ENCODE assay signal across 8 cellular contexts in the genomic region with DNA sequence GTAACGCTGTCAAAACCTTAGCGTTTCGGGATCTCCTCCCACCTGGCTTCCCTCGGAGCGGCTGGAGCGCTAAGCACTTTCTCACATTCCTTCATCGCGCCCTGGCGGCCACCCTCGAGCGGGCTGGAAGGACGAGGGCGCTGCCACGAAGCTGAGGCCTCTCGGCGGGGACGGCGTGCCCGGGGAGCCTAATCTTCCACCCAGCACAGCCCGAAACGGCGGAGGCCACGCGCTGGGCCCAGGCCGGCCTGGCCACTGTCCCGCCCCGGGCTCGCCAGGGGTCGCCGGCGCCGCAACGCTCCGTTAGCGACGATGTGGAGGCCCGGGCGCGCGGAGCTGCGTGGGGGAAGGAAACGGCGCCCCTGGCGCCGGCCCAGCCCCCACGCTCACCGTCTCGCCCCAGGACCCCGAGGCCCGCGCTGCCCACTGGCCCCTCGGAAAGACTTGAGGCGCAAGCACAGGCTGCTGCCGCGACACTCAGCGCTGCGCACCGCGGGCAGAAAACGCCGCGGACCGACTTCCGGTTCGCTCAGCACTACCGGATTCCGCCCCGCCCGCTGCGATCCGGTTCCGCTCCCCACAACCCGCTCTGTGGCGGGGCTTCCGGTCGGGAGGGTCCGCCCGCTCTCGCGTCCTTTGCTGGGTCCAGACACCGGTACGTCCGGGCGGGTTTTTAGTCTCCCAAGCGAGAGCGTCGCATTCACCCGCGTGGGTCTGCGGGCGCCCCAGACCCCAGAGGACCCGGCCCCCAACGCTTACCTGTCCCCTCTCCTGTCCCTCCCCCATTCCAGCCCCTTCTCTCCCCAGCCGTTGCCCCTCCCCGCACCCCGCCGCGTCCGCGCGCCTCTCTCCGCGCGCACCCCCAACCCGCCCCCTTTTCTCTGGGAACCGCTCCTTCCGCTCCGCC. TPM values are rescaled to one million over a fixed set of nuclear protein-coding genes. Genes with fewer than 3 reads are reported as not detected.
DNase-seq lines count a peak whose midpoint lies in the region; ATAC-seq, FAIRE-seq and TF ChIP-seq lines count a peak whose summit lies in the region.

A gene with protein sequence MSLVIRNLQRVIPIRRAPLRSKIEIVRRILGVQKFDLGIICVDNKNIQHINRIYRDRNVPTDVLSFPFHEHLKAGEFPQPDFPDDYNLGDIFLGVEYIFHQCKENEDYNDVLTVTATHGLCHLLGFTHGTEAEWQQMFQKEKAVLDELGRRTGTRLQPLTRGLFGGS (plus strand): TSS at position 582 of the 907 bp plus-strand sequence. CDS start 572 bp downstream, outside the sequence.

- peaks cover 35% of the 10 kb centered on the region for H3K4me1 Mint-ChIP-seq in progenitor cell of endocrine pancreas (ENCODE audit: low read depth)

- peaks cover 30% of the 10 kb centered on the region for H3K36me3 ChIP-seq in upper lobe of right lung

- ATAC-seq in HG02840 (IDR thresholded peaks at IDR 0.05; ENCODE audit: low FRiP score, unreplicated experiment) (peak; percentile 91), left cardiac atrium (peak; percentile 97), upper lobe of right lung (peak; percentile 98)

- intact Hi-C loops in left cardiac atrium (cut with DNase I), result loop anchor here in 1 of 2 donors (1.0 to 2.0 kb wide), 2 partner anchors 11 to 39 kb away; partner anchors contain the start of gene PCNT
- intact Hi-C loops in upper lobe of right lung (cut with DNase I), result no loop called here

- H3K36me3 Mint-ChIP-seq in progenitor cell of endocrine pancreas (ENCODE audit: insufficient read depth), result peaks cover 16% of the 10 kb centered on the region

- H3K27me3 ChIP-seq in upper lobe of right lung, result no peaks in the 10 kb centered on the region

- peak; percentile 91 for TF ChIP-seq POLR2A in GM12892 (IDR thresholded peaks at IDR 0.05; ENCODE audit: low read depth, low read length)

- peaks cover 53% of the 10 kb centered on the region for H3K4me1 ChIP-seq in upper lobe of right lung

- DNase-seq in GM12892 (ENCODE audit: insufficient read length) (peak; percentile 91), NCI-H1436 treated with DMSO at 0.1 percent for 48 hours (lab: John Stamatoyannopoulos, UW) (peak; percentile 25), T-helper 1 cell (peak; percentile 64 to 91 (median 74)), amniotic epithelial cell (ENCODE audit: low read depth) (peak; percentile 91), left cardiac atrium (peak; percentile 94), progenitor cell of endocrine pancreas (ENCODE audit: low spot score, unreplicated experiment) (peak; percentile 76), upper lobe of right lung (peak; percentile 96)

- no peaks in the 10 kb centered on the region for H3K9me3 ChIP-seq in upper lobe of right lung

- H3K27ac Mint-ChIP-seq in progenitor cell of endocrine pancreas, result peak within 1 kb of the TSS; percentile 98

- no peaks in the 10 kb centered on the region for H3K9me3 Mint-ChIP-seq in progenitor cell of endocrine pancreas (ENCODE audit: low read depth)

- peak within 1 kb of the TSS; percentile 95 for H3K27ac ChIP-seq in upper lobe of right lung

- H3K27me3 Mint-ChIP-seq in progenitor cell of endocrine pancreas, result no peaks in the 10 kb centered on the region

- peak within 1 kb of the TSS; percentile 94 for H3K4me3 Mint-ChIP-seq in progenitor cell of endocrine pancreas (ENCODE audit: low read depth)

- peak; percentile 51 for TF ChIP-seq CTCF in progenitor cell of endocrine pancreas (IDR thresholded peaks at IDR 0.05; ENCODE audit: unreplicated experiment)
- peak; percentile 23 for TF ChIP-seq CTCF in upper lobe of right lung (IDR thresholded peaks at IDR 0.05)

- H3K4me3 ChIP-seq in upper lobe of right lung, result peak within 1 kb of the TSS; percentile 80

- FAIRE-seq in GM12892 (lab: Jason Lieb, UNC), result peak; percentile 88

RNA-seq across cellular contexts. Expression of the gene that starts here (rescaled TPM):
- polyA plus RNA-seq in GM12892 (2012; ENCODE audit: missing spikeins), result 21.5 TPM
- 10 to 100 TPM; 15.5 to 17.5 TPM for total RNA-seq in left cardiac atrium
- total RNA-seq in progenitor cell of endocrine pancreas, result 20.9 and 21.9 TPM in 2 replicates
- 14.0 TPM for total RNA-seq in upper lobe of right lung

Comparison
In these comparisons a context has a peak if more than half of its experiments do, and no peak if none do; other contexts are left out.
1. Peak in every context shown above with its lines: DNase-seq, ATAC-seq, H3K4me3 ChIP-seq and H3K27ac ChIP-seq.
2. DNase-seq: peak in every context shown above with its lines; median percentile 96 in upper lobe of right lung; 94 in left cardiac atrium; 91 in GM12892; 91 in amniotic epithelial cell; 76 in progenitor cell of endocrine pancreas; 74 in T-helper 1 cell; 25 in NCI-H1436 treated with DMSO at 0.1 percent for 48 hours.